Comparison of ENCODE assay signal across 10 cellular contexts in genomic region chr20:24245093-24245492, GRCh38.
"Had no signal": no experiment of that assay in that cellular context is flagged by ENCODE, and none has a peak within 500 bp of the region (broad histone marks: within the 10 kb centered on the region; RNA-seq: fewer than 3 reads in every experiment).

No MANE protein-coding gene starts in this region.

- H3K27ac Mint-ChIP-seq: HFFc6, IgD-negative memory B cell had no signal

- FAIRE-seq: HepG2 had no signal

- H3K9me3 ChIP-seq: HAP-1 had no signal

- H3K36me3 Mint-ChIP-seq: IgD-negative memory B cell had no signal

- DNase-seq: GOT3, H7, HFFc6, KBM-7 had no signal

- H3K4me1 ChIP-seq: HAP-1 had no signal

- H3K4me1 Mint-ChIP-seq: IgD-negative memory B cell had no signal

- H3K4me2 ChIP-seq: KMS-11 had no signal

- H3K4me3 Mint-ChIP-seq: HFFc6, IgD-negative memory B cell had no signal

- H3K9me3 Mint-ChIP-seq: HFFc6 had no signal

- H3K27ac ChIP-seq: HL-60, KMS-11 had no signal

- ATAC-seq: HCT116, HepG2 had no signal

- H3K9ac ChIP-seq: KMS-11 had no signal

- H3K36me3 ChIP-seq: HAP-1 had no signal

- H3K4me3 ChIP-seq: HAP-1 had no signal
